Comparison of ENCODE assay signal across 8 cellular contexts in genomic region chr9:98010450-98010849, GRCh38. TPM values are rescaled to one million over a fixed set of nuclear protein-coding genes. Genes with fewer than 3 reads are reported as not detected.
DNase-seq lines count a peak whose midpoint lies in the region; ATAC-seq and TF ChIP-seq lines count a peak whose summit lies in the region.

No MANE protein-coding gene starts in this region.

- peaks cover 60% of the 10 kb centered on the region for H3K36me3 ChIP-seq in PC-3 (ENCODE audit: low read depth, low read length)
- H3K36me3 ChIP-seq in right atrium auricular region: peaks cover 74% of the 10 kb centered on the region

- DNase-seq in activated gamma-delta T cell treated with Interleukin-2 at 50 U/mL for 16 hours: peak; percentile 11
- no peak for DNase-seq in activated gamma-delta T cell (lab: John Stamatoyannopoulos, UW)
- peak; percentile 40 for DNase-seq in PC-3
- DNase-seq in right atrium auricular region (ENCODE audit: low spot score): no peak
- no peak for DNase-seq in NCI-H774 (lab: John Stamatoyannopoulos, UW)
- DNase-seq in DMS114 treated with DMSO at 0.1 percent for 48 hours (lab: John Stamatoyannopoulos, UW; ENCODE audit: unreplicated experiment): no peak
- DNase-seq in ecto neural progenitor cell (ENCODE audit: low spot score): no peak

- H3F3A ChIP-seq in PC-3 (ENCODE audit: low read length, unreplicated experiment): no peaks in the 10 kb centered on the region

- intact Hi-C loops in PC-3 (cut with micrococcal nuclease): no loop called here

- H3K9me3 ChIP-seq in PC-3 (ENCODE audit: low read length) (no peaks in the 10 kb centered on the region), right atrium auricular region (no peaks in the 10 kb centered on the region)

- no peak overlapping the region for H3K27ac ChIP-seq in PC-3 (ENCODE audit: low read length)
- peak overlapping the region; percentile 12 to 13 for H3K27ac ChIP-seq in right atrium auricular region

- POLR2A ChIA-PET in PC-3 (lab: Charles Lee; ENCODE audit: unreplicated experiment): no interaction called here

- 0 out of 2 replicates have a peak, but pooled peaks cover 10% of the 10 kb centered on the region for H4K20me1 ChIP-seq in PC-3 (ENCODE audit: low read length)

- H3K79me2 ChIP-seq in PC-3 (ENCODE audit: low read length): peaks cover 27% of the 10 kb centered on the region

- no peak overlapping the region for H2AFZ ChIP-seq in PC-3 (ENCODE audit: low read length)

- BruUV-seq in PC-3 (replicated peaks; lab: Mats Ljungman, UMichigan): no TSS peak

- H3K27me3 ChIP-seq in PC-3 (ENCODE audit: low read length) (no peaks in the 10 kb centered on the region), right atrium auricular region (no peaks in the 10 kb centered on the region)

- no peak overlapping the region for H3K4me2 ChIP-seq in PC-3 (ENCODE audit: low read length)

- no peak overlapping the region for H3K9ac ChIP-seq in PC-3 (ENCODE audit: low read length)

- H3K4me1 ChIP-seq in PC-3 (ENCODE audit: insufficient read depth, low read length): peaks cover 19% of the 10 kb centered on the region
- H3K4me1 ChIP-seq in right atrium auricular region: peaks cover 0 to 18% of the 10 kb centered on the region in 2 donors

- CTCF ChIA-PET in PC-3 (lab: Charles Lee): no interaction called here

- H3K4me3 ChIP-seq in PC-3 (ENCODE audit: low read length) (no peak overlapping the region), right atrium auricular region (no peak overlapping the region)

- ATAC-seq in HG02623 (IDR thresholded peaks at IDR 0.05; ENCODE audit: unreplicated experiment) (peak; percentile 96), PC-3 (peak; percentile 66)

- no peaks in the 10 kb centered on the region for H3K9me2 ChIP-seq in PC-3 (replicated peaks; ENCODE audit: low read length)

- TF ChIP-seq CTCF in PC-3 (conservative IDR thresholded peaks at IDR 0.05; ENCODE audit: low read depth, low read length): no peak
- no peak for TF ChIP-seq CTCF in right atrium auricular region (IDR thresholded peaks at IDR 0.05)

RNA-seq across cellular contexts. Expression of gene ANP32B, which starts 27.3 kb away (rescaled TPM):
- total RNA-seq in PC-3 (2014; rRNA removed) (14.8 and 32.6 TPM in 2 replicates), right atrium auricular region (10 to 100 TPM; 19.5 to 26.8 TPM)

RNA-seq across cellular contexts. Expression of gene NANS, which starts 46.1 kb away (rescaled TPM):
- total RNA-seq in PC-3 (2014; rRNA removed): 93.0 and 94.8 TPM in 2 replicates
- 10 to 100 TPM; 27.4 to 35.5 TPM for total RNA-seq in right atrium auricular region

Comparison
In these comparisons a context has a peak if more than half of its experiments do, and no peak if none do; other contexts are left out.
1. DNase-seq: peak in activated gamma-delta T cell treated with Interleukin-2 at 50 U/mL for 16 hours (single experiment) and PC-3 (single experiment); none in activated gamma-delta T cell (single experiment), right atrium auricular region (single experiment), NCI-H774 (single experiment), DMS114 treated with DMSO at 0.1 percent for 48 hours (single experiment) and ecto neural progenitor cell (single experiment).